Comparison of ENCODE assay signal across 1 cellular context in genomic region chr16:29807426-29808218, GRCh38.
TF ChIP-seq lines count a peak whose summit lies in the region.

No MANE protein-coding gene starts in this region.

TF ChIP-seq in endothelial cell of umbilical vein, 7 proteins besides CTCF, POLR2A, EP300 and RAD21 (continued from another document):
- peak; percentile 99 for TF ChIP-seq MAX (IDR thresholded peaks at IDR 0.05; ENCODE audit: insufficient read depth, insufficient read length)
TF ChIP-seq in endothelial cell of umbilical vein: peak in this region for 2.
